In the genomic region with DNA sequence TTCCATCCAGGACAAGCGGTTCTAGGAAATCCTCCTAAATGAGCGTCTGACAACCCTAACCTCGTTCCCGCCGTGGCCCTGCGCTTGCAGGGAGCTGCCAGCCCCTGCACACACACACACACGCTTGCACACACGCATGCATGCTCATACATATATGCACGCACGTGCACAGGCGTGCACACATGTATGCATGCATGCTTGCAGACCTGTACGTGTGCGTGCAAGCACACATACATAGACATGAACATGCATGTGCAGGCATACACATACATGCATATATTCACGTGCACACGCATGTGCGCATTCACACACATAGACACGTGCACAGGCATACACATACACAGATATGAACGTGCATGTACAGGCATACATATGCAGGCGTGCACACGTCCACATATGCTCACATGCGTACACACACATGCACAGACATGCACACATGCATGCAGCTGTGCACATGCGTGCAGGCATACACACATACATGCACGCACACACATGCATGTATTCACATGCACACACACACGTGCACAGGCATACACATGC, we compare ENCODE assay signal across 23 cellular contexts. TPM values are rescaled to one million over a fixed set of nuclear protein-coding genes. Genes with fewer than 3 reads are reported as not detected.
DNase-seq lines count a peak whose midpoint lies in the region; ATAC-seq, FAIRE-seq and TF ChIP-seq lines count a peak whose summit lies in the region.
"Had no signal": no experiment of that assay in that cellular context is flagged by ENCODE, and none has a peak within 500 bp of the region (broad histone marks: within the 10 kb centered on the region; RNA-seq: fewer than 3 reads in every experiment).

No MANE protein-coding gene starts in this region.

- no peaks in the 10 kb centered on the region for H3K9me3 Mint-ChIP-seq in activated CD4-positive, alpha-beta T cell treated with anti-CD3 and anti-CD28 coated beads, Interleukin-2, amount 10 ng/mL, durations not matched to agents 24 days and 14 days

- no peaks in the 10 kb centered on the region for H3K36me3 Mint-ChIP-seq in activated CD4-positive, alpha-beta T cell treated with anti-CD3 and anti-CD28 coated beads, Interleukin-2, amount 10 ng/mL, durations not matched to agents 24 days and 14 days (ENCODE audit: low read depth)

- no peaks in the 10 kb centered on the region for H3K27me3 Mint-ChIP-seq in activated CD4-positive, alpha-beta T cell treated with anti-CD3 and anti-CD28 coated beads, Interleukin-2, amount 10 ng/mL, durations not matched to agents 24 days and 14 days
- H3K27me3 Mint-ChIP-seq: B cell had no signal

- H3K4me1 ChIP-seq in right atrium auricular region (peaks cover 0 to 46% of the 10 kb centered on the region in 2 donors), lower lobe of right lung (peaks cover 32% of the 10 kb centered on the region), stomach smooth muscle (ENCODE audit: control insufficient read depth, insufficient read depth, low read length) (peaks cover 35% of the 10 kb centered on the region)
- H3K4me1 ChIP-seq: colonic mucosa had no signal

- H3K27ac Mint-ChIP-seq in activated CD4-positive, alpha-beta T cell treated with anti-CD3 and anti-CD28 coated beads, Interleukin-2, amount 10 ng/mL, durations not matched to agents 24 days and 14 days, result no peak overlapping the region
- H3K27ac Mint-ChIP-seq: B cell had no signal

- H3K27me3 ChIP-seq in right atrium auricular region (no peaks in the 10 kb centered on the region), bronchial epithelial cell (ENCODE audit: control insufficient read depth, insufficient read depth, low read length) (no peaks in the 10 kb centered on the region), lower lobe of right lung (ENCODE audit: low read depth) (no peaks in the 10 kb centered on the region), stomach smooth muscle (ENCODE audit: control insufficient read depth in 1 of 2, insufficient read depth in 2 of 2, low read length in 2 of 2) (no peaks in the 10 kb centered on the region)
- H3K27me3 ChIP-seq: brain microvascular endothelial cell, colonic mucosa had no signal

- H3K36me3 ChIP-seq in right atrium auricular region (peaks cover 56% of the 10 kb centered on the region), bronchial epithelial cell (ENCODE audit: control insufficient read depth, insufficient read depth, low read length) (peaks cover 37% of the 10 kb centered on the region), lower lobe of right lung (peaks cover 84% of the 10 kb centered on the region), stomach smooth muscle (ENCODE audit: control insufficient read depth in 2 of 2, insufficient read depth in 2 of 2, low read length in 2 of 2) (peaks cover 19 to 27% of the 10 kb centered on the region in 2 donors)
- H3K36me3 ChIP-seq: colonic mucosa had no signal

- H3K27ac ChIP-seq in right atrium auricular region (peak overlapping the region; percentile 44 to 53), lower lobe of right lung (peak overlapping the region; percentile 27), stomach smooth muscle (ENCODE audit: low read length) (peak overlapping the region; percentile 24)
- H3K27ac ChIP-seq: brain microvascular endothelial cell, colonic mucosa had no signal

- no peak for TF ChIP-seq CTCF in right atrium auricular region (IDR thresholded peaks at IDR 0.05)
- TF ChIP-seq CTCF in bronchial epithelial cell (IDR thresholded peaks at IDR 0.05; ENCODE audit: insufficient read depth, low read length, severe bottlenecking), result no peak
- TF ChIP-seq CTCF in lower lobe of right lung (IDR thresholded peaks at IDR 0.05), result no peak

- no peak overlapping the region for H3K4me3 Mint-ChIP-seq in activated CD4-positive, alpha-beta T cell treated with anti-CD3 and anti-CD28 coated beads, Interleukin-2, amount 10 ng/mL, durations not matched to agents 24 days and 14 days
- H3K4me3 Mint-ChIP-seq: B cell had no signal

- peaks cover 2% of the 10 kb centered on the region for H3K4me1 Mint-ChIP-seq in activated CD4-positive, alpha-beta T cell treated with anti-CD3 and anti-CD28 coated beads, Interleukin-2, amount 10 ng/mL, durations not matched to agents 24 days and 14 days

- no peak for DNase-seq in right atrium auricular region (ENCODE audit: low spot score)
- no peak for DNase-seq in left cardiac atrium
- DNase-seq in bronchial epithelial cell (ENCODE audit: low read depth), result no peak
- no peak for DNase-seq in lower lobe of right lung
- DNase-seq in activated CD4-positive, alpha-beta T cell treated with anti-CD3 and anti-CD28 coated beads, Interleukin-2, amount 10 ng/mL, durations not matched to agents 24 days and 14 days, result no peak
- DNase-seq in OCI-M2 (lab: John Stamatoyannopoulos, UW; ENCODE audit: unreplicated experiment), result no peak
- no peak for DNase-seq in left colon
- DNase-seq: activated CD4-positive, alpha-beta T cell treated with anti-CD3 and anti-CD28 coated beads, Interleukin-2, amount 50 U/mL, for 1 hour; activated CD8-positive, alpha-beta memory T cell treated with anti-CD3 and anti-CD28 coated beads, Interleukin-2, amount 50 U/mL, for 4 hours; colonic mucosa; hippocampal formation; NCI-H2171; NCI-H526 treated with DMSO at 0.1 percent for 48 hours; stimulated activated CD8-positive, alpha-beta memory T cell treated with anti-CD3 and anti-CD28 coated beads, Interleukin-4, amount 100 ng/mL, for 48 hours; T-helper 1 cell had no signal

- H3K9me3 ChIP-seq in right atrium auricular region, result no peaks in the 10 kb centered on the region
- H3K9me3 ChIP-seq in lower lobe of right lung, result no peaks in the 10 kb centered on the region
- no peaks in the 10 kb centered on the region for H3K9me3 ChIP-seq in stomach smooth muscle (ENCODE audit: control insufficient read depth in 2 of 2, low read length in 2 of 2)
- H3K9me3 ChIP-seq: colonic mucosa had no signal

- peak; percentile 98 for FAIRE-seq in bronchial epithelial cell (lab: Jason Lieb, UNC)
- FAIRE-seq: A204.1, GM18507 had no signal

- no peak overlapping the region for H3K9ac ChIP-seq in stomach smooth muscle (ENCODE audit: low read length in 2 of 2)

- H3K4me3 ChIP-seq in right atrium auricular region, result no peak overlapping the region
- no peak overlapping the region for H3K4me3 ChIP-seq in bronchial epithelial cell (ENCODE audit: low read depth, low read length)
- no peak overlapping the region for H3K4me3 ChIP-seq in lower lobe of right lung
- peak overlapping the region; percentile 1 to 40 for H3K4me3 ChIP-seq in stomach smooth muscle (ENCODE audit: low read length in 2 of 2)
- H3K4me3 ChIP-seq: colonic mucosa had no signal

- intact Hi-C loops in left cardiac atrium (cut with DNase I), result no loop called here
- intact Hi-C loops in lower lobe of right lung (cut with DNase I), result no loop called here
- intact Hi-C loops in activated CD4-positive, alpha-beta T cell treated with anti-CD3 and anti-CD28 coated beads, Interleukin-2, amount 10 ng/mL, durations not matched to agents 24 days and 14 days (cut with micrococcal nuclease), result no loop called here
- intact Hi-C loops in left colon (cut with DNase I, micrococcal nuclease), result loop anchor here in 1 of 2 donors (10.0 kb wide), 1 partner anchor 120 kb away; no protein-coding TSS in a partner anchor

- ATAC-seq in left cardiac atrium, result no peak
- no peak for ATAC-seq in lower lobe of right lung
- ATAC-seq in left colon, result no peak
- ATAC-seq: HCT116 had no signal

RNA-seq across cellular contexts. Expression of a gene that starts 35.6 kb away (rescaled TPM):
- total RNA-seq in right atrium auricular region, result not detected
- not detected for total RNA-seq in left cardiac atrium
- total RNA-seq in bronchial epithelial cell, result not detected in 2 replicates
- total RNA-seq in lower lobe of right lung, result not detected
- total RNA-seq in activated CD4-positive, alpha-beta T cell treated with anti-CD3 and anti-CD28 coated beads, Interleukin-2, amount 10 ng/mL, durations not matched to agents 24 days and 14 days, result 0.33 TPM in 1 of 2 replicates, not detected in the other
- 10 to 100 TPM; 42.0 to 45.8 TPM for total RNA-seq in left colon
- total RNA-seq: B cell, fibroblast of villous mesenchyme, subcutaneous adipose tissue had no signal

RNA-seq across cellular contexts. Expression of a gene that starts 38.5 kb away (rescaled TPM):
- total RNA-seq in right atrium auricular region, result not detected
- not detected for total RNA-seq in left cardiac atrium
- total RNA-seq in bronchial epithelial cell, result not detected in 2 replicates
- total RNA-seq in lower lobe of right lung, result not detected
- total RNA-seq in activated CD4-positive, alpha-beta T cell treated with anti-CD3 and anti-CD28 coated beads, Interleukin-2, amount 10 ng/mL, durations not matched to agents 24 days and 14 days, result not detected in 2 replicates
- 1 to 10 TPM; 6.0 to 6.1 TPM for total RNA-seq in left colon
- total RNA-seq: B cell, fibroblast of villous mesenchyme, subcutaneous adipose tissue had no signal

RNA-seq across cellular contexts. Expression of a gene that starts 55.7 kb away (rescaled TPM):
- 10 to 100 TPM; 14.1 to 18.4 TPM for total RNA-seq in right atrium auricular region
- 10 to 100 TPM; 10.4 to 13.2 TPM for total RNA-seq in left cardiac atrium
- total RNA-seq in bronchial epithelial cell, result 17.1 and 20.1 TPM in 2 replicates
- 9.9 TPM for total RNA-seq in lower lobe of right lung
- total RNA-seq in activated CD4-positive, alpha-beta T cell treated with anti-CD3 and anti-CD28 coated beads, Interleukin-2, amount 10 ng/mL, durations not matched to agents 24 days and 14 days, result 21.5 and 24.4 TPM in 2 replicates
- 10 to 100 TPM in 1 of 2 donors, 1 to 10 TPM in 1; 8.8 to 13.6 TPM for total RNA-seq in left colon

Comparison
In these comparisons a context has a peak if more than half of its experiments do, and no peak if none do; other contexts are left out.
1. H3K4me3 ChIP-seq: peak in stomach smooth muscle (2 of 2); none in right atrium auricular region (0 of 2), bronchial epithelial cell (single experiment) and lower lobe of right lung (single experiment).
2. RNA of a gene that starts 35.6 kb away (total RNA-seq): 42.0 to 45.8 TPM in left colon; 0.33 TPM in activated CD4-positive, alpha-beta T cell treated with anti-CD3 and anti-CD28 coated beads, Interleukin-2, amount 10 ng/mL, durations not matched to agents 24 days and 14 days, not detected in right atrium auricular region, not detected in left cardiac atrium, not detected in bronchial epithelial cell and not detected in lower lobe of right lung (single experiment); every median in the first group is over 10 times any median in the second.
3. Peak in every context shown above with its lines, with median percentiles within 50 percentile points of each other: H3K27ac ChIP-seq.